29 cellular contexts compared by ENCODE assay signal in genomic region chrX:69388526-69388925, GRCh38.
DNase-seq lines count a peak whose midpoint lies in the region; ATAC-seq and TF ChIP-seq lines count a peak whose summit lies in the region.
"Had no signal": no experiment of that assay in that cellular context is flagged by ENCODE, and none has a peak within 500 bp of the region (broad histone marks: within the 10 kb centered on the region; RNA-seq: fewer than 3 reads in every experiment).

No MANE protein-coding gene starts in this region.

- H3K27ac ChIP-seq in mammary epithelial cell (ENCODE audit: insufficient read depth, low read depth, low read length), result no peak overlapping the region
- H3K27ac ChIP-seq: C4-2B, colonic mucosa, esophagus muscularis mucosa, ovary, right lobe of liver, upper lobe of left lung had no signal

- no peaks in the 10 kb centered on the region for H3K9me3 ChIP-seq in mammary epithelial cell (replicated peaks; ENCODE audit: insufficient read depth, low read length)
- H3K9me3 ChIP-seq: colonic mucosa, esophagus muscularis mucosa, ovary, right lobe of liver, upper lobe of left lung had no signal

- H3K4me2 ChIP-seq in mammary epithelial cell (ENCODE audit: insufficient read depth, low read depth, low read length), result no peak overlapping the region

- no peak for TF ChIP-seq CTCF in MCF 10A (IDR thresholded peaks at IDR 0.05; ENCODE audit: unreplicated experiment)
- no peak for TF ChIP-seq CTCF in mammary epithelial cell (conservative IDR thresholded peaks at IDR 0.05 in 1 of 2, IDR thresholded peaks at IDR 0.05 in 1 of 2; ENCODE audit: extremely low read depth in 1 of 2, insufficient read depth in 1 of 2, low read depth in 1 of 2, low read length in 2 of 2)

- dilution Hi-C loops in mammary epithelial cell (cut with HindIII; ENCODE audit: low sequenced_read_pairs), result no loop called here

- WGBS in mammary epithelial cell (ENCODE audit: low coverage, missing lambda C conversion rate), result 14% methylated on average over 5 of the region's 5 CpGs

- no peak for ATAC-seq in HG02610 (IDR thresholded peaks at IDR 0.05; ENCODE audit: unreplicated experiment)
- ATAC-seq: activated CD4-positive, CD25-positive, alpha-beta regulatory T cell treated with anti-CD3 and anti-CD28 coated beads, Interleukin-2, amount 50 U/mL, for 24 hours; activated CD8-positive, alpha-beta T cell treated with anti-CD3 and anti-CD28 coated beads for 36 hours; PC-3 had no signal

- no peaks in the 10 kb centered on the region for H4K20me1 ChIP-seq in mammary epithelial cell (ENCODE audit: insufficient read depth, low read length)

- no peak overlapping the region for H2AFZ ChIP-seq in mammary epithelial cell (ENCODE audit: low read depth, low read length)

- POLR2A ChIA-PET in MCF 10A (lab: Yijun Ruan, JAX), result no interaction called here

- no peaks in the 10 kb centered on the region for H3K9me3 Mint-ChIP-seq in MCF 10A (ENCODE audit: unreplicated experiment)
- H3K9me3 Mint-ChIP-seq: activated CD8-positive, alpha-beta T cell treated with anti-CD3 and anti-CD28 coated beads for 36 hours; natural killer cell treated with Interleukin-12 subunit alpha and Interleukin-12 subunit beta and Interleukin-15 and Interleukin-18, amount 100 ng/mL, for 72 hours had no signal

- no peak overlapping the region for H3K27ac Mint-ChIP-seq in MCF 10A (ENCODE audit: low read depth, unreplicated experiment)
- H3K27ac Mint-ChIP-seq: activated CD8-positive, alpha-beta T cell treated with anti-CD3 and anti-CD28 coated beads for 36 hours; H9; natural killer cell treated with Interleukin-12 subunit alpha and Interleukin-12 subunit beta and Interleukin-15 and Interleukin-18, amount 100 ng/mL, for 72 hours had no signal

- no peaks in the 10 kb centered on the region for H3K27me3 ChIP-seq in mammary epithelial cell (ENCODE audit: insufficient read depth, low read length)
- H3K27me3 ChIP-seq: esophagus muscularis mucosa, ovary, right lobe of liver, upper lobe of left lung had no signal

- BruUV-seq in MCF 10A (replicated peaks; lab: Mats Ljungman, UMichigan) (no TSS peak), mammary epithelial cell (replicated peaks; lab: Mats Ljungman, UMichigan) (no TSS peak)

- no peak overlapping the region for H3K9ac ChIP-seq in mammary epithelial cell (ENCODE audit: insufficient read depth, low read length)

- no peaks in the 10 kb centered on the region for H3K36me3 Mint-ChIP-seq in MCF 10A (ENCODE audit: insufficient read depth, unreplicated experiment)
- H3K36me3 Mint-ChIP-seq: natural killer cell treated with Interleukin-12 subunit alpha and Interleukin-12 subunit beta and Interleukin-15 and Interleukin-18, amount 100 ng/mL, for 72 hours had no signal

- H3K79me2 ChIP-seq in mammary epithelial cell (ENCODE audit: insufficient read depth, low read length), result no peaks in the 10 kb centered on the region

- no peak overlapping the region for H3K4me3 ChIP-seq in mammary epithelial cell (replicated peaks in 1 of 3; ENCODE audit: insufficient read depth in 1 of 3, low read depth in 2 of 3, low read length in 3 of 3)
- H3K4me3 ChIP-seq: colonic mucosa, esophagus muscularis mucosa, K562, ovary, right lobe of liver, upper lobe of left lung had no signal

- CTCF ChIA-PET in MCF 10A (lab: Yijun Ruan, JAX) (interaction anchor here (0.5 to 5.8 kb wide), 7 partner anchors 15 to 1176 kb away, joined by 3 to 48 read pairs (median 4); no protein-coding TSS in a partner anchor), mammary epithelial cell (lab: Charles Lee; ENCODE audit: low non-redundant PET) (no interaction called here)

- H3K4me1 Mint-ChIP-seq in MCF 10A (ENCODE audit: insufficient read depth, unreplicated experiment), result no peaks in the 10 kb centered on the region

- DNase-seq in MCF 10A (ENCODE audit: unreplicated experiment), result peak; percentile 18
- DNase-seq in mammary epithelial cell, result no peak
- peak; percentile 29 for DNase-seq in NCI-H524 treated with DMSO at 0.1 percent for 48 hours (lab: John Stamatoyannopoulos, UW)
- DNase-seq in medulla oblongata (ENCODE audit: extremely low spot score), result peak; percentile 2
- no peak for DNase-seq in OCI-M2 (lab: John Stamatoyannopoulos, UW; ENCODE audit: unreplicated experiment)
- no peak for DNase-seq in HCEC 1CT
- DNase-seq in NCI-H345 treated with DMSO at 0.1 percent for 48 hours (lab: John Stamatoyannopoulos, UW; ENCODE audit: unreplicated experiment), result no peak
- DNase-seq: activated CD8-positive, alpha-beta T cell treated with anti-CD3 and anti-CD28 coated beads for 36 hours; activated naive CD4-positive, alpha-beta T cell; amniotic stem cell; colonic mucosa; GDM1; glutamatergic neuron; H9; left cardiac atrium; NCI-H2107; NCI-H82; ovary; PC-3; right lobe of liver; SIG-M5; stimulated activated CD8-positive, alpha-beta memory T cell treated with anti-CD3 and anti-CD28 coated beads, Interleukin-4, amount 100 ng/mL, for 48 hours; upper lobe of left lung had no signal

- in situ Hi-C loops in mammary epithelial cell (cut with MboI; ENCODE audit: low sequenced_read_pairs in 2 of 2), result loop anchor here in 1 of 2 donors (25.0 kb wide), 1 partner anchor 576 kb away; no protein-coding TSS in a partner anchor

- H3K36me3 ChIP-seq in mammary epithelial cell (ENCODE audit: insufficient read depth, low read length), result no peaks in the 10 kb centered on the region
- H3K36me3 ChIP-seq: colonic mucosa, esophagus muscularis mucosa, ovary, right lobe of liver, upper lobe of left lung had no signal

- peaks cover 9% of the 10 kb centered on the region for H3K4me1 ChIP-seq in mammary epithelial cell (ENCODE audit: insufficient read depth, low read length)
- H3K4me1 ChIP-seq: colonic mucosa, right lobe of liver, upper lobe of left lung had no signal

- peaks cover 100% of the 10 kb centered on the region for H3K27me3 Mint-ChIP-seq in MCF 10A (ENCODE audit: insufficient read depth, unreplicated experiment)

- no peak overlapping the region for H3K4me3 Mint-ChIP-seq in MCF 10A (ENCODE audit: unreplicated experiment)
- H3K4me3 Mint-ChIP-seq: activated CD8-positive, alpha-beta T cell treated with anti-CD3 and anti-CD28 coated beads for 36 hours; H9; natural killer cell treated with Interleukin-12 subunit alpha and Interleukin-12 subunit beta and Interleukin-15 and Interleukin-18, amount 100 ng/mL, for 72 hours had no signal

- intact Hi-C loops in MCF 10A (cut with micrococcal nuclease), result no loop called here
- intact Hi-C loops in mammary epithelial cell (cut with micrococcal nuclease), result loop anchor here (5.0 to 10.0 kb wide), 3 partner anchors 101 to 1191 kb away; no protein-coding TSS in a partner anchor

Comparison
In these comparisons a context has a peak if more than half of its experiments do, and no peak if none do; other contexts are left out.
1. DNase-seq: peak in MCF 10A (single experiment), NCI-H524 treated with DMSO at 0.1 percent for 48 hours (single experiment) and medulla oblongata (single experiment); none in mammary epithelial cell (single experiment), OCI-M2 (single experiment), HCEC 1CT (single experiment) and NCI-H345 treated with DMSO at 0.1 percent for 48 hours (single experiment).